In genomic region chr17:47721725-47722124, GRCh38 we compare ENCODE assay signal across 19 cellular contexts. TPM values are rescaled to one million over a fixed set of nuclear protein-coding genes. Genes with fewer than 3 reads are reported as not detected.
DNase-seq lines count a peak whose midpoint lies in the region; ATAC-seq and TF ChIP-seq lines count a peak whose summit lies in the region.
"Had no signal": no experiment of that assay in that cellular context is flagged by ENCODE, and none has a peak within 500 bp of the region (broad histone marks: within the 10 kb centered on the region; RNA-seq: fewer than 3 reads in every experiment).

No MANE protein-coding gene starts in this region.

- H3K36me3 Mint-ChIP-seq in activated CD8-positive, alpha-beta memory T cell treated with anti-CD3 and anti-CD28 coated beads, Interleukin-2, amount 10 ng/mL, durations not matched to agents 7 days and 5 days = no peaks in the 10 kb centered on the region
- H3K36me3 Mint-ChIP-seq in activated naive CD8-positive, alpha-beta T cell treated with anti-CD3 and anti-CD28 coated beads, Interleukin-2, amount 10 ng/mL, durations not matched to agents 7 days and 5 days = no peaks in the 10 kb centered on the region
- H3K36me3 Mint-ChIP-seq in stimulated activated effector memory CD8-positive, alpha-beta T cell treated with anti-CD3 and anti-CD28 coated beads, Interleukin-12 subunit alpha, Interleukin-12 subunit beta, amount 100 ng/mL, for 72 hours = peaks cover 28% of the 10 kb centered on the region

- CTCF ChIA-PET in activated CD8-positive, alpha-beta memory T cell treated with anti-CD3 and anti-CD28 coated beads, Interleukin-2, amount 10 ng/mL, durations not matched to agents 7 days and 5 days (lab: Charles Lee) = interaction anchor here (2.5 to 6.2 kb wide), 2 partner anchors 13 to 22 kb away, joined by 25 to 44 read pairs; partner anchors contain the start of gene TBX21

- H3K27ac ChIP-seq in caudate nucleus (ENCODE audit: low read depth, low read length) = no peak overlapping the region
- H3K27ac ChIP-seq: coronary artery, HL-60, KMS-11, lower lobe of right lung, psoas muscle had no signal

- H3K4me3 Mint-ChIP-seq in activated CD8-positive, alpha-beta memory T cell treated with anti-CD3 and anti-CD28 coated beads, Interleukin-2, amount 10 ng/mL, durations not matched to agents 7 days and 5 days = peak overlapping the region; percentile 69
- H3K4me3 Mint-ChIP-seq in activated naive CD8-positive, alpha-beta T cell treated with anti-CD3 and anti-CD28 coated beads, Interleukin-2, amount 10 ng/mL, durations not matched to agents 7 days and 5 days = peak overlapping the region; percentile 62
- H3K4me3 Mint-ChIP-seq in stimulated activated effector memory CD8-positive, alpha-beta T cell treated with anti-CD3 and anti-CD28 coated beads, Interleukin-12 subunit alpha, Interleukin-12 subunit beta, amount 100 ng/mL, for 72 hours = peak overlapping the region; percentile 77

- peaks cover under 1% of the 10 kb centered on the region for H3K27me3 Mint-ChIP-seq in activated CD8-positive, alpha-beta memory T cell treated with anti-CD3 and anti-CD28 coated beads, Interleukin-2, amount 10 ng/mL, durations not matched to agents 7 days and 5 days
- no peaks in the 10 kb centered on the region for H3K27me3 Mint-ChIP-seq in activated naive CD8-positive, alpha-beta T cell treated with anti-CD3 and anti-CD28 coated beads, Interleukin-2, amount 10 ng/mL, durations not matched to agents 7 days and 5 days

- no peaks in the 10 kb centered on the region for H3K9me3 Mint-ChIP-seq in activated CD8-positive, alpha-beta memory T cell treated with anti-CD3 and anti-CD28 coated beads, Interleukin-2, amount 10 ng/mL, durations not matched to agents 7 days and 5 days (ENCODE audit: low read depth)
- H3K9me3 Mint-ChIP-seq in activated naive CD8-positive, alpha-beta T cell treated with anti-CD3 and anti-CD28 coated beads, Interleukin-2, amount 10 ng/mL, durations not matched to agents 7 days and 5 days = no peaks in the 10 kb centered on the region
- no peaks in the 10 kb centered on the region for H3K9me3 Mint-ChIP-seq in stimulated activated effector memory CD8-positive, alpha-beta T cell treated with anti-CD3 and anti-CD28 coated beads, Interleukin-12 subunit alpha, Interleukin-12 subunit beta, amount 100 ng/mL, for 72 hours

- peak; percentile 44 for DNase-seq in activated CD8-positive, alpha-beta memory T cell treated with anti-CD3 and anti-CD28 coated beads, Interleukin-2, amount 10 ng/mL, durations not matched to agents 7 days and 5 days
- DNase-seq in activated CD8-positive, alpha-beta memory T cell treated with anti-CD3 and anti-CD28 coated beads, Interleukin-2, amount 50 U/mL, for 4 hours = no peak
- no peak for DNase-seq in activated naive CD8-positive, alpha-beta T cell treated with anti-CD3 and anti-CD28 coated beads, Interleukin-2, amount 10 ng/mL, durations not matched to agents 7 days and 5 days
- no peak for DNase-seq in stimulated activated effector memory CD8-positive, alpha-beta T cell treated with anti-CD3 and anti-CD28 coated beads, Interleukin-12 subunit alpha, Interleukin-12 subunit beta, amount 100 ng/mL, for 72 hours (ENCODE audit: low spot score in 2 of 2)
- DNase-seq in caudate nucleus (lab: John Stamatoyannopoulos, UW) (no peak), NCI-H526 (lab: John Stamatoyannopoulos, UW) (no peak), NCI-H1417 (lab: John Stamatoyannopoulos, UW) (no peak)
- DNase-seq: COR-L47, lower lobe of right lung, NCI-H1417 treated with DMSO at 0.1 percent for 48 hours, NCI-H2227 treated with DMSO at 0.1 percent for 48 hours, psoas muscle, SHP77 had no signal

- TF ChIP-seq RAD21 in Ishikawa (IDR thresholded peaks at IDR 0.05; ENCODE audit: low read depth) = no peak

- TF ChIP-seq EP300 in Ishikawa (IDR thresholded peaks at IDR 0.05; ENCODE audit: borderline replicate concordance) = no peak

- peak overlapping the region; percentile 90 for H3K27ac Mint-ChIP-seq in activated CD8-positive, alpha-beta memory T cell treated with anti-CD3 and anti-CD28 coated beads, Interleukin-2, amount 10 ng/mL, durations not matched to agents 7 days and 5 days
- H3K27ac Mint-ChIP-seq in activated naive CD8-positive, alpha-beta T cell treated with anti-CD3 and anti-CD28 coated beads, Interleukin-2, amount 10 ng/mL, durations not matched to agents 7 days and 5 days = peak overlapping the region; percentile 73
- H3K27ac Mint-ChIP-seq in stimulated activated effector memory CD8-positive, alpha-beta T cell treated with anti-CD3 and anti-CD28 coated beads, Interleukin-12 subunit alpha, Interleukin-12 subunit beta, amount 100 ng/mL, for 72 hours = peak overlapping the region; percentile 97

- POLR2A ChIA-PET in activated naive CD8-positive, alpha-beta T cell treated with anti-CD3 and anti-CD28 coated beads, Interleukin-2, amount 10 ng/mL, durations not matched to agents 7 days and 5 days (lab: Charles Lee) = interaction anchor here (0.7 to 1.7 kb wide), 5 partner anchors 11 to 23 kb away, joined by 3 to 9 read pairs (median 3); partner anchors contain the start of gene TBX21

- H3K4me1 Mint-ChIP-seq in activated CD8-positive, alpha-beta memory T cell treated with anti-CD3 and anti-CD28 coated beads, Interleukin-2, amount 10 ng/mL, durations not matched to agents 7 days and 5 days = peaks cover 81% of the 10 kb centered on the region
- peaks cover 66% of the 10 kb centered on the region for H3K4me1 Mint-ChIP-seq in activated naive CD8-positive, alpha-beta T cell treated with anti-CD3 and anti-CD28 coated beads, Interleukin-2, amount 10 ng/mL, durations not matched to agents 7 days and 5 days
- peaks cover 96% of the 10 kb centered on the region for H3K4me1 Mint-ChIP-seq in stimulated activated effector memory CD8-positive, alpha-beta T cell treated with anti-CD3 and anti-CD28 coated beads, Interleukin-12 subunit alpha, Interleukin-12 subunit beta, amount 100 ng/mL, for 72 hours

- ATAC-seq in activated CD8-positive, alpha-beta memory T cell treated with anti-CD3 and anti-CD28 coated beads, Interleukin-2, amount 10 ng/mL, durations not matched to agents 7 days and 5 days = no peak
- no peak for ATAC-seq in activated naive CD8-positive, alpha-beta T cell treated with anti-CD3 and anti-CD28 coated beads, Interleukin-2, amount 10 ng/mL, durations not matched to agents 7 days and 5 days (ENCODE audit: low read depth)
- ATAC-seq in stimulated activated effector memory CD8-positive, alpha-beta T cell treated with anti-CD3 and anti-CD28 coated beads, Interleukin-12 subunit alpha, Interleukin-12 subunit beta, amount 100 ng/mL, for 72 hours = no peak

TF ChIP-seq in Ishikawa, 13 proteins besides CTCF, POLR2A, EP300 and RAD21:
- no peak for TF ChIP-seq NFIC (IDR thresholded peaks at IDR 0.05)
- 0 out of 2 replicates have a peak, but pooled peaks have one; percentile 6 for TF ChIP-seq USF1 (IDR thresholded peaks at IDR 0.05)
TF ChIP-seq in Ishikawa: peak in this region for 1.

RNA-seq across cellular contexts. Expression of gene TBX21, which starts 11.3 kb away (rescaled TPM):
- 10 to 100 TPM; 59.0 to 68.4 TPM for total RNA-seq in activated CD8-positive, alpha-beta memory T cell treated with anti-CD3 and anti-CD28 coated beads, Interleukin-2, amount 10 ng/mL, durations not matched to agents 7 days and 5 days
- 10 to 100 TPM; 20.7 to 22.8 TPM for total RNA-seq in activated naive CD8-positive, alpha-beta T cell treated with anti-CD3 and anti-CD28 coated beads, Interleukin-2, amount 10 ng/mL, durations not matched to agents 7 days and 5 days
- total RNA-seq: epithelial cell of proximal tubule, myocyte had no signal

RNA-seq across cellular contexts. Expression of gene TBKBP1, which starts 27.8 kb away (rescaled TPM):
- total RNA-seq in activated CD8-positive, alpha-beta memory T cell treated with anti-CD3 and anti-CD28 coated beads, Interleukin-2, amount 10 ng/mL, durations not matched to agents 7 days and 5 days = 1 to 10 TPM; 2.6 to 3.0 TPM
- total RNA-seq in activated naive CD8-positive, alpha-beta T cell treated with anti-CD3 and anti-CD28 coated beads, Interleukin-2, amount 10 ng/mL, durations not matched to agents 7 days and 5 days = 1 to 10 TPM; 8.0 to 8.9 TPM
